ENCODE assay signal across 9 cellular contexts in the genomic region with DNA sequence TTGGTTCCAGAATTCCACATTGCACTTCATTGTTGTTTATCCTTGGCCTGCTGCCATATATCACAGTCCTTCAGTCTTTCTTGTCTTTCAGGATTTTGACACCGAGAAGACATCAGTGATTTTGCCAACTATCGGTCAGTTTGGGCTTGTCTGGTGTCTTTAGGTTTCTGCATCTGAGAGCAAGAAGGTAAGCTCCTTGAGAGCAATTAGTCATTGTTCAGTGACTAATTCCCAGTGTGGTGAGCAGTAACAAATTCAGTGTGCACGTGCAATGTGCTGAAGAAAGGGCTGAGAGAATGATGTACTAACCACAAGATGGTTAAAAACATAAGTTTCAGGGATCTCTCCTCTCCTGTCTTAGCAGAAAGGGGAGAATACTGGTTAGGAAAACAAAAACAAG. TPM values are rescaled to one million over a fixed set of nuclear protein-coding genes. Genes with fewer than 3 reads are reported as not detected.
DNase-seq lines count a peak whose midpoint lies in the region; ATAC-seq and TF ChIP-seq lines count a peak whose summit lies in the region.
"Had no signal": no experiment of that assay in that cellular context is flagged by ENCODE, and none has a peak within 500 bp of the region (broad histone marks: within the 10 kb centered on the region; RNA-seq: fewer than 3 reads in every experiment).

No MANE protein-coding gene starts in this region.

- peak; percentile 75 for ATAC-seq in activated CD4-positive, alpha-beta T cell treated with anti-CD3 and anti-CD28 coated beads for 36 hours
- ATAC-seq in central memory CD8-positive, alpha-beta T cell (replicated peaks; ENCODE audit: extremely low read depth, poor library complexity, severe bottlenecking): no peak
- ATAC-seq in left ventricle myocardium superior (no peak), HG02623 (IDR thresholded peaks at IDR 0.05; ENCODE audit: unreplicated experiment) (no peak), WTC11 (no peak)
- ATAC-seq: right cardiac atrium had no signal

- H3K9me3 Mint-ChIP-seq in activated CD4-positive, alpha-beta T cell treated with anti-CD3 and anti-CD28 coated beads for 36 hours (ENCODE audit: low read depth): no peaks in the 10 kb centered on the region
- peaks cover 3% of the 10 kb centered on the region for H3K9me3 Mint-ChIP-seq in activated CD4-positive, alpha-beta T cell treated with anti-CD3 and anti-CD28 coated beads, Interleukin-2, amount 10 ng/mL, durations not matched to agents 7 days and 5 days
- no peaks in the 10 kb centered on the region for H3K9me3 Mint-ChIP-seq in central memory CD8-positive, alpha-beta T cell
- no peaks in the 10 kb centered on the region for H3K9me3 Mint-ChIP-seq in neural progenitor cell
- no peaks in the 10 kb centered on the region for H3K9me3 Mint-ChIP-seq in WTC11

- H3K4me3 ChIP-seq in NB4 (ENCODE audit: low read depth, low read length) (no peak overlapping the region), neural progenitor cell (no peak overlapping the region)

- H3K27ac Mint-ChIP-seq in activated CD4-positive, alpha-beta T cell treated with anti-CD3 and anti-CD28 coated beads for 36 hours: peak overlapping the region; percentile 28
- H3K27ac Mint-ChIP-seq in activated CD4-positive, alpha-beta T cell treated with anti-CD3 and anti-CD28 coated beads, Interleukin-2, amount 10 ng/mL, durations not matched to agents 7 days and 5 days: no peak overlapping the region
- H3K27ac Mint-ChIP-seq in central memory CD8-positive, alpha-beta T cell (ENCODE audit: low read depth): peak overlapping the region; percentile 48
- H3K27ac Mint-ChIP-seq in neural progenitor cell: no peak overlapping the region
- H3K27ac Mint-ChIP-seq in WTC11: no peak overlapping the region

- DNase-seq in activated CD4-positive, alpha-beta T cell treated with anti-CD3 and anti-CD28 coated beads for 36 hours: peak; percentile 59
- DNase-seq in activated CD4-positive, alpha-beta T cell treated with anti-CD3 and anti-CD28 coated beads, Interleukin-2, amount 10 ng/mL, durations not matched to agents 7 days and 5 days: no peak
- peak; percentile 16 for DNase-seq in NB4 (ENCODE audit: low read depth)
- no peak for DNase-seq in central memory CD8-positive, alpha-beta T cell (ENCODE audit: low spot score in 2 of 2)
- DNase-seq in neural progenitor cell (ENCODE audit: low spot score): no peak
- DNase-seq in left ventricle myocardium superior: no peak
- DNase-seq in WTC11 (ENCODE audit: low spot score): no peak
- DNase-seq: right cardiac atrium had no signal

- no peaks in the 10 kb centered on the region for H3K36me3 Mint-ChIP-seq in activated CD4-positive, alpha-beta T cell treated with anti-CD3 and anti-CD28 coated beads for 36 hours (ENCODE audit: low read depth)
- H3K36me3 Mint-ChIP-seq in activated CD4-positive, alpha-beta T cell treated with anti-CD3 and anti-CD28 coated beads, Interleukin-2, amount 10 ng/mL, durations not matched to agents 7 days and 5 days (ENCODE audit: low read depth): peaks cover 2% of the 10 kb centered on the region
- peaks cover 9% of the 10 kb centered on the region for H3K36me3 Mint-ChIP-seq in central memory CD8-positive, alpha-beta T cell (ENCODE audit: insufficient read depth)
- no peaks in the 10 kb centered on the region for H3K36me3 Mint-ChIP-seq in neural progenitor cell
- H3K36me3 Mint-ChIP-seq in WTC11: no peaks in the 10 kb centered on the region

- no peak overlapping the region for H3K9ac ChIP-seq in neural progenitor cell

- POLR2A ChIA-PET in activated CD4-positive, alpha-beta T cell treated with anti-CD3 and anti-CD28 coated beads for 36 hours (lab: Charles Lee): interaction anchor here (0.6 to 0.9 kb wide), 3 partner anchors 17 to 333 kb away, joined by 3 to 4 read pairs (median 3); no protein-coding TSS in a partner anchor
- POLR2A ChIA-PET in activated CD4-positive, alpha-beta T cell treated with anti-CD3 and anti-CD28 coated beads, Interleukin-2, amount 10 ng/mL, durations not matched to agents 7 days and 5 days (lab: Charles Lee): interaction anchor here (0.6 kb wide), 1 partner anchor 15 kb away, joined by 3 read pairs; no protein-coding TSS in a partner anchor
- POLR2A ChIA-PET in WTC11 (lab: Charles Lee): interaction anchor here (1.2 kb wide), 1 partner anchor 23 kb away, joined by 3 read pairs; a partner anchor contains a TSS

- intact Hi-C loops in activated CD4-positive, alpha-beta T cell treated with anti-CD3 and anti-CD28 coated beads for 36 hours (cut with DNase I, micrococcal nuclease): loop anchor here (1.0 to 5.0 kb wide), 10 partner anchors 22 to 317 kb away; a partner anchor contains a TSS
- intact Hi-C loops in left ventricle myocardium superior (cut with micrococcal nuclease): no loop called here

- no peak overlapping the region for H3K27ac ChIP-seq in neural progenitor cell

- H3K79me2 ChIP-seq in neural progenitor cell (ENCODE audit: low read depth): no peaks in the 10 kb centered on the region

- peaks cover 15% of the 10 kb centered on the region for H3F3A ChIP-seq in neural progenitor cell (ENCODE audit: low read depth)

- H3K9me3 ChIP-seq in neural progenitor cell (ENCODE audit: low read depth): no peaks in the 10 kb centered on the region

- H2AFZ ChIP-seq in neural progenitor cell (replicated peaks): no peak overlapping the region

- H3K4me2 ChIP-seq in neural progenitor cell: peak overlapping the region; percentile 1

- no peaks in the 10 kb centered on the region for H3K27me3 Mint-ChIP-seq in activated CD4-positive, alpha-beta T cell treated with anti-CD3 and anti-CD28 coated beads for 36 hours
- H3K27me3 Mint-ChIP-seq in activated CD4-positive, alpha-beta T cell treated with anti-CD3 and anti-CD28 coated beads, Interleukin-2, amount 10 ng/mL, durations not matched to agents 7 days and 5 days: no peaks in the 10 kb centered on the region
- H3K27me3 Mint-ChIP-seq in central memory CD8-positive, alpha-beta T cell: no peaks in the 10 kb centered on the region
- peaks cover 16% of the 10 kb centered on the region for H3K27me3 Mint-ChIP-seq in neural progenitor cell (ENCODE audit: insufficient read depth, low read depth)
- H3K27me3 Mint-ChIP-seq in WTC11 (ENCODE audit: low read depth): peaks cover 5% of the 10 kb centered on the region; the same call in 1 of the 2 replicates

- no peak overlapping the region for H3K4me3 Mint-ChIP-seq in activated CD4-positive, alpha-beta T cell treated with anti-CD3 and anti-CD28 coated beads for 36 hours
- no peak overlapping the region for H3K4me3 Mint-ChIP-seq in activated CD4-positive, alpha-beta T cell treated with anti-CD3 and anti-CD28 coated beads, Interleukin-2, amount 10 ng/mL, durations not matched to agents 7 days and 5 days
- H3K4me3 Mint-ChIP-seq in central memory CD8-positive, alpha-beta T cell: peak overlapping the region; percentile 45
- H3K4me3 Mint-ChIP-seq in neural progenitor cell (no peak overlapping the region), WTC11 (no peak overlapping the region)

- H4K20me1 ChIP-seq in neural progenitor cell (ENCODE audit: low read depth): no peaks in the 10 kb centered on the region

- TF ChIP-seq CTCF in NB4 (IDR thresholded peaks at IDR 0.05; ENCODE audit: low read depth, low read length) (no peak), neural progenitor cell (IDR thresholded peaks at IDR 0.05) (no peak), WTC11 (IDR thresholded peaks at IDR 0.05) (no peak)

- H3K27me3 ChIP-seq in neural progenitor cell: no peaks in the 10 kb centered on the region

- H3K4me1 Mint-ChIP-seq in activated CD4-positive, alpha-beta T cell treated with anti-CD3 and anti-CD28 coated beads for 36 hours: peaks cover 86% of the 10 kb centered on the region
- peaks cover 65% of the 10 kb centered on the region for H3K4me1 Mint-ChIP-seq in activated CD4-positive, alpha-beta T cell treated with anti-CD3 and anti-CD28 coated beads, Interleukin-2, amount 10 ng/mL, durations not matched to agents 7 days and 5 days
- peaks cover 72% of the 10 kb centered on the region for H3K4me1 Mint-ChIP-seq in central memory CD8-positive, alpha-beta T cell
- H3K4me1 Mint-ChIP-seq in neural progenitor cell (peaks cover 44% of the 10 kb centered on the region), WTC11 (peaks cover 49% of the 10 kb centered on the region)

- no peak for TF ChIP-seq POLR2A in NB4 (IDR thresholded peaks at IDR 0.05; ENCODE audit: extremely low read depth, insufficient read length)

- H3K36me3 ChIP-seq in neural progenitor cell: no peaks in the 10 kb centered on the region

- peaks cover 26% of the 10 kb centered on the region for H3K4me1 ChIP-seq in neural progenitor cell

- CTCF ChIA-PET in activated CD4-positive, alpha-beta T cell treated with anti-CD3 and anti-CD28 coated beads for 36 hours (lab: Charles Lee): interaction anchor here (0.7 to 1.2 kb wide), 2 partner anchors 24 to 244 kb away, joined by 3 read pairs; no protein-coding TSS in a partner anchor
- CTCF ChIA-PET in activated CD4-positive, alpha-beta T cell treated with anti-CD3 and anti-CD28 coated beads, Interleukin-2, amount 10 ng/mL, durations not matched to agents 7 days and 5 days (lab: Charles Lee): no interaction called here
- CTCF ChIA-PET in WTC11 (lab: Charles Lee): interaction anchor here (0.7 to 1.6 kb wide), 4 partner anchors 23 to 126 kb away, joined by 3 to 8 read pairs (median 4); a partner anchor contains a TSS

TF ChIP-seq in WTC11, 78 proteins besides CTCF, POLR2A, EP300 and RAD21:
- TF ChIP-seq TCF7 (CRISPR knock-in tag; IDR thresholded peaks at IDR 0.05; ENCODE audit: low read depth) (no peak), NR3C1 (CRISPR knock-in tag; conservative IDR thresholded peaks at IDR 0.05; ENCODE audit: low read depth) (no peak)

RNA-seq across cellular contexts. Expression of a gene that starts 23.4 kb away (rescaled TPM):
- total RNA-seq in activated CD4-positive, alpha-beta T cell treated with anti-CD3 and anti-CD28 coated beads for 36 hours: not detected
- not detected for total RNA-seq in activated CD4-positive, alpha-beta T cell treated with anti-CD3 and anti-CD28 coated beads, Interleukin-2, amount 10 ng/mL, durations not matched to agents 7 days and 5 days
- total RNA-seq in neural progenitor cell (ENCODE audit: low replicate concordance) (0.26 and 0.46 TPM in 2 replicates), left ventricle myocardium superior (not detected), WTC11 (2021) (1.7 to 2.6 TPM (median 1.7 TPM) in 3 replicates)

Comparison
In these comparisons a context has a peak if more than half of its experiments do, and no peak if none do; other contexts are left out.
1. DNase-seq: peak in activated CD4-positive, alpha-beta T cell treated with anti-CD3 and anti-CD28 coated beads for 36 hours (single experiment) and NB4 (single experiment); none in activated CD4-positive, alpha-beta T cell treated with anti-CD3 and anti-CD28 coated beads, Interleukin-2, amount 10 ng/mL, durations not matched to agents 7 days and 5 days (single experiment), central memory CD8-positive, alpha-beta T cell (0 of 2), neural progenitor cell (single experiment), left ventricle myocardium superior (single experiment) and WTC11 (single experiment).
2. H3K27ac Mint-ChIP-seq: peak in activated CD4-positive, alpha-beta T cell treated with anti-CD3 and anti-CD28 coated beads for 36 hours (single experiment) and central memory CD8-positive, alpha-beta T cell (single experiment); none in activated CD4-positive, alpha-beta T cell treated with anti-CD3 and anti-CD28 coated beads, Interleukin-2, amount 10 ng/mL, durations not matched to agents 7 days and 5 days (single experiment), neural progenitor cell (single experiment) and WTC11 (single experiment).